ENCODE assay signal across 1 cellular context in the genomic region with DNA sequence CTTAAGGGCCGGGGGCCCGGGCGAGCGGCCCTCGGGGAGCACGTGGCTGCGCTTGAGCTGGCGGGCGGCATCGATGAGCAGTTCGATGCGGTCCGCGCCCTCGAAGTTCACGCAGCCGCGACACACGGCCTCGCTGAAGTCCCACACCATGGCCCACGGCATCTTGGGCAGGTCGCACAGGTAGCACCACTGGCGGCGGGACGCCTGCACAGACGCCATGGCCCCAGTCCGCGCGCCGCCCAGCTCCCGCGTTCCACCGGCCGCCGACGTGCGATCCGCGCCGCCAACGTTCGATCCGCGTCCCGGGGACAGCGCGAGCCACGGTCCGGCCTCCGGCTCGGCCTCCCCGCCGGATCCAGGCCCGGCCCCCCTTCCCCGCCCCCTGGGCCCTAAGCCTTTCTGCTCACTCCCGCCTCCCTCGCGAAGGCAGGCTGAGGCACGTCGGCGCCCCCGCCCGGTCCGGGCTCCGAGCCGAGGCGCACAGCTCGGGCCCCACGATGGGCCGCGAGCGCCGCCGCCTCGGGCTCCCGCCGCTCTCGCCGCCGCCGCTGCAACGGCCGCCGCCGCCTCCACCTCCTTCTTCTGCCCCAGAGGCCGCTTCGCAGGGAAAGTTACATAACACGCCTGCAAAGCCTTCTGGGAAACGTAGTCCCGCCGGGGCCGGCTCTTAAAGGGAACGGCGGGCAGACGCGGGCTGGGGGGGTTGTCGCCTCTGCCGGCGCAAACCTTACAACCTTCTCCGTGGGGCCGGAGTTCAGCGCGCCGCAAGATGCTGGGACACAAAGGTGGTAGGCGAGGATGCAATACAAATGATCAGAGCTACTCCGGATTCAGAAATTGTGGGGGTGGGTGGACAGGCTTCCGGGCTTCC.
TF ChIP-seq lines count a peak whose summit lies in the region.

A gene with protein sequence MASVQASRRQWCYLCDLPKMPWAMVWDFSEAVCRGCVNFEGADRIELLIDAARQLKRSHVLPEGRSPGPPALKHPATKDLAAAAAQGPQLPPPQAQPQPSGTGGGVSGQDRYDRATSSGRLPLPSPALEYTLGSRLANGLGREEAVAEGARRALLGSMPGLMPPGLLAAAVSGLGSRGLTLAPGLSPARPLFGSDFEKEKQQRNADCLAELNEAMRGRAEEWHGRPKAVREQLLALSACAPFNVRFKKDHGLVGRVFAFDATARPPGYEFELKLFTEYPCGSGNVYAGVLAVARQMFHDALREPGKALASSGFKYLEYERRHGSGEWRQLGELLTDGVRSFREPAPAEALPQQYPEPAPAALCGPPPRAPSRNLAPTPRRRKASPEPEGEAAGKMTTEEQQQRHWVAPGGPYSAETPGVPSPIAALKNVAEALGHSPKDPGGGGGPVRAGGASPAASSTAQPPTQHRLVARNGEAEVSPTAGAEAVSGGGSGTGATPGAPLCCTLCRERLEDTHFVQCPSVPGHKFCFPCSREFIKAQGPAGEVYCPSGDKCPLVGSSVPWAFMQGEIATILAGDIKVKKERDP (minus strand): TSS at position 586 of the 871 bp plus-strand sequence. CDS start 367 bp downstream, at position 219.

TF ChIP-seq in HepG2, 621 proteins besides CTCF, POLR2A, EP300 and RAD21 (continued from another document and continues in another):
- TF ChIP-seq, protein P1, sequence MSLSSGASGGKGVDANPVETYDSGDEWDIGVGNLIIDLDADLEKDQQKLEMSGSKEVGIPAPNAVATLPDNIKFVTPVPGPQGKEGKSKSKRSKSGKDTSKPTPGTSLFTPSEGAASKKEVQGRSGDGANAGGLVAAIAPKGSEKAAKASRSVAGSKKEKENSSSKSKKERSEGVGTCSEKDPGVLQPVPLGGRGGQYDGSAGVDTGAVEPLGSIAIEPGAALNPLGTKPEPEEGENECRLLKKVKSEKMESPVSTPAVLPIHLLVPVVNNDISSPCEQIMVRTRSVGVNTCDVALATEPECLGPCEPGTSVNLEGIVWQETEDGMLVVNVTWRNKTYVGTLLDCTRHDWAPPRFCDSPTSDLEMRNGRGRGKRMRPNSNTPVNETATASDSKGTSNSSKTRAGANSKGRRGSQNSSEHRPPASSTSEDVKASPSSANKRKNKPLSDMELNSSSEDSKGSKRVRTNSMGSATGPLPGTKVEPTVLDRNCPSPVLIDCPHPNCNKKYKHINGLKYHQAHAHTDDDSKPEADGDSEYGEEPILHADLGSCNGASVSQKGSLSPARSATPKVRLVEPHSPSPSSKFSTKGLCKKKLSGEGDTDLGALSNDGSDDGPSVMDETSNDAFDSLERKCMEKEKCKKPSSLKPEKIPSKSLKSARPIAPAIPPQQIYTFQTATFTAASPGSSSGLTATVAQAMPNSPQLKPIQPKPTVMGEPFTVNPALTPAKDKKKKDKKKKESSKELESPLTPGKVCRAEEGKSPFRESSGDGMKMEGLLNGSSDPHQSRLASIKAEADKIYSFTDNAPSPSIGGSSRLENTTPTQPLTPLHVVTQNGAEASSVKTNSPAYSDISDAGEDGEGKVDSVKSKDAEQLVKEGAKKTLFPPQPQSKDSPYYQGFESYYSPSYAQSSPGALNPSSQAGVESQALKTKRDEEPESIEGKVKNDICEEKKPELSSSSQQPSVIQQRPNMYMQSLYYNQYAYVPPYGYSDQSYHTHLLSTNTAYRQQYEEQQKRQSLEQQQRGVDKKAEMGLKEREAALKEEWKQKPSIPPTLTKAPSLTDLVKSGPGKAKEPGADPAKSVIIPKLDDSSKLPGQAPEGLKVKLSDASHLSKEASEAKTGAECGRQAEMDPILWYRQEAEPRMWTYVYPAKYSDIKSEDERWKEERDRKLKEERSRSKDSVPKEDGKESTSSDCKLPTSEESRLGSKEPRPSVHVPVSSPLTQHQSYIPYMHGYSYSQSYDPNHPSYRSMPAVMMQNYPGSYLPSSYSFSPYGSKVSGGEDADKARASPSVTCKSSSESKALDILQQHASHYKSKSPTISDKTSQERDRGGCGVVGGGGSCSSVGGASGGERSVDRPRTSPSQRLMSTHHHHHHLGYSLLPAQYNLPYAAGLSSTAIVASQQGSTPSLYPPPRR (CRISPR knock-in tag; IDR thresholded peaks at IDR 0.05; ENCODE audit: borderline replicate concordance) = no peak
- TF ChIP-seq, protein P2, sequence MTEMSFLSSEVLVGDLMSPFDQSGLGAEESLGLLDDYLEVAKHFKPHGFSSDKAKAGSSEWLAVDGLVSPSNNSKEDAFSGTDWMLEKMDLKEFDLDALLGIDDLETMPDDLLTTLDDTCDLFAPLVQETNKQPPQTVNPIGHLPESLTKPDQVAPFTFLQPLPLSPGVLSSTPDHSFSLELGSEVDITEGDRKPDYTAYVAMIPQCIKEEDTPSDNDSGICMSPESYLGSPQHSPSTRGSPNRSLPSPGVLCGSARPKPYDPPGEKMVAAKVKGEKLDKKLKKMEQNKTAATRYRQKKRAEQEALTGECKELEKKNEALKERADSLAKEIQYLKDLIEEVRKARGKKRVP (CRISPR knock-in tag; IDR thresholded peaks at IDR 0.05) = no peak
- TF ChIP-seq FIP1L1 (IDR thresholded peaks at IDR 0.05; ENCODE audit: borderline replicate concordance, insufficient read depth, low read depth, low read length) (peak; percentile 31; the same call in 1 of the 2 replicates), SP1 (IDR thresholded peaks at IDR 0.05) (no peak), SP1 (CRISPR knock-in tag; IDR thresholded peaks at IDR 0.05) (no peak), NR1H2 (CRISPR knock-in tag; IDR thresholded peaks at IDR 0.05; ENCODE audit: borderline replicate concordance, low read depth) (no peak), ZNF253 (CRISPR knock-in tag; IDR thresholded peaks at IDR 0.05; ENCODE audit: borderline replicate concordance) (no peak), NAIF1 (CRISPR knock-in tag; IDR thresholded peaks at IDR 0.05; ENCODE audit: borderline replicate concordance) (no peak), ZNF546 (CRISPR knock-in tag; conservative IDR thresholded peaks at IDR 0.05) (no peak; the same call in 1 of the 2 replicates), ZNF816 (CRISPR knock-in tag; IDR thresholded peaks at IDR 0.05; ENCODE audit: borderline replicate concordance) (no peak), SIX4 (CRISPR knock-in tag; IDR thresholded peaks at IDR 0.05) (no peak), MTA1 (CRISPR knock-in tag; IDR thresholded peaks at IDR 0.05; ENCODE audit: borderline replicate concordance) (no peak), ZFP36L2 (CRISPR knock-in tag; IDR thresholded peaks at IDR 0.05) (no peak), TEAD3 (CRISPR knock-in tag; optimal IDR thresholded peaks at IDR 0.05; ENCODE audit: borderline replicate concordance) (peak; percentile 9), ZNF468 (CRISPR knock-in tag; IDR thresholded peaks at IDR 0.05) (no peak), BRCA1 (CRISPR knock-in tag; IDR thresholded peaks at IDR 0.05) (no peak), MAZ (IDR thresholded peaks at IDR 0.05; ENCODE audit: borderline replicate concordance, low read depth, low read length) (no peak), MAZ (CRISPR knock-in tag; IDR thresholded peaks at IDR 0.05; ENCODE audit: low read depth) (no peak; the same call in 1 of the 2 replicates), STAT5B (CRISPR knock-in tag; IDR thresholded peaks at IDR 0.05) (no peak), ZSCAN9 (CRISPR knock-in tag; IDR thresholded peaks at IDR 0.05; ENCODE audit: borderline replicate concordance) (no peak), ZNF709 (CRISPR knock-in tag; IDR thresholded peaks at IDR 0.05) (peak; percentile 31; the same call in 1 of the 2 replicates), ARHGAP35 (CRISPR knock-in tag; IDR thresholded peaks at IDR 0.05; ENCODE audit: borderline replicate concordance) (no peak), NFE2L1 (CRISPR knock-in tag; IDR thresholded peaks at IDR 0.05; ENCODE audit: borderline replicate concordance) (no peak), ZNF878 (CRISPR knock-in tag; IDR thresholded peaks at IDR 0.05) (no peak; the same call in 1 of the 2 replicates), SNRNP70 (IDR thresholded peaks at IDR 0.05; ENCODE audit: low read depth, low read length) (no peak), ZSCAN30 (CRISPR knock-in tag; IDR thresholded peaks at IDR 0.05) (no peak), SMARCE1 (IDR thresholded peaks at IDR 0.05; ENCODE audit: borderline replicate concordance) (no peak), ZNF558 (CRISPR knock-in tag; IDR thresholded peaks at IDR 0.05; ENCODE audit: borderline replicate concordance) (peak; percentile 72; the same call in 1 of the 2 replicates), TGIF2 (CRISPR knock-in tag; IDR thresholded peaks at IDR 0.05) (peak; percentile 68; the same call in 1 of the 2 replicates), SAFB2 (CRISPR knock-in tag; IDR thresholded peaks at IDR 0.05; ENCODE audit: borderline replicate concordance, low read depth) (no peak; the same call in 1 of the 2 replicates)
- TF ChIP-seq, protein P3, sequence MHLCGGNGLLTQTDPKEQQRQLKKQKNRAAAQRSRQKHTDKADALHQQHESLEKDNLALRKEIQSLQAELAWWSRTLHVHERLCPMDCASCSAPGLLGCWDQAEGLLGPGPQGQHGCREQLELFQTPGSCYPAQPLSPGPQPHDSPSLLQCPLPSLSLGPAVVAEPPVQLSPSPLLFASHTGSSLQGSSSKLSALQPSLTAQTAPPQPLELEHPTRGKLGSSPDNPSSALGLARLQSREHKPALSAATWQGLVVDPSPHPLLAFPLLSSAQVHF (CRISPR knock-in tag; IDR thresholded peaks at IDR 0.05) = no peak; the same call in 1 of the 2 replicates
- TF ChIP-seq, protein P4, sequence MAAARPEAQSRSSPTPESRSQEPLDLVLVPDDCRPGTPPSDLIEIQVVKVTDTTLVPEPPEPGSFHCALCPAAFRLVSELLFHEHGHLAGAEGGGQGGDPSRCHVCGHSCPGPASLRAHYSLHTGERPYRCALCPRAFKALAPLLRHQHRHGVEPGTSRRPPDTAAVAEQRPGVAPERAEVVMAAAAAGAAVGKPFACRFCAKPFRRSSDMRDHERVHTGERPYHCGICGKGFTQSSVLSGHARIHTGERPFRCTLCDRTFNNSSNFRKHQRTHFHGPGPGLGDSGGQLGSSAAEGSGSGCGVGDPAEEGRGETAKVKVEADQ (CRISPR knock-in tag; IDR thresholded peaks at IDR 0.05; ENCODE audit: borderline replicate concordance) = no peak; the same call in none of the 2 replicates
- TF ChIP-seq, protein P5, sequence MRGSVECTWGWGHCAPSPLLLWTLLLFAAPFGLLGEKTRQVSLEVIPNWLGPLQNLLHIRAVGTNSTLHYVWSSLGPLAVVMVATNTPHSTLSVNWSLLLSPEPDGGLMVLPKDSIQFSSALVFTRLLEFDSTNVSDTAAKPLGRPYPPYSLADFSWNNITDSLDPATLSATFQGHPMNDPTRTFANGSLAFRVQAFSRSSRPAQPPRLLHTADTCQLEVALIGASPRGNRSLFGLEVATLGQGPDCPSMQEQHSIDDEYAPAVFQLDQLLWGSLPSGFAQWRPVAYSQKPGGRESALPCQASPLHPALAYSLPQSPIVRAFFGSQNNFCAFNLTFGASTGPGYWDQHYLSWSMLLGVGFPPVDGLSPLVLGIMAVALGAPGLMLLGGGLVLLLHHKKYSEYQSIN (CRISPR knock-in tag; IDR thresholded peaks at IDR 0.05; ENCODE audit: borderline replicate concordance) = no peak
- TF ChIP-seq, protein P6, sequence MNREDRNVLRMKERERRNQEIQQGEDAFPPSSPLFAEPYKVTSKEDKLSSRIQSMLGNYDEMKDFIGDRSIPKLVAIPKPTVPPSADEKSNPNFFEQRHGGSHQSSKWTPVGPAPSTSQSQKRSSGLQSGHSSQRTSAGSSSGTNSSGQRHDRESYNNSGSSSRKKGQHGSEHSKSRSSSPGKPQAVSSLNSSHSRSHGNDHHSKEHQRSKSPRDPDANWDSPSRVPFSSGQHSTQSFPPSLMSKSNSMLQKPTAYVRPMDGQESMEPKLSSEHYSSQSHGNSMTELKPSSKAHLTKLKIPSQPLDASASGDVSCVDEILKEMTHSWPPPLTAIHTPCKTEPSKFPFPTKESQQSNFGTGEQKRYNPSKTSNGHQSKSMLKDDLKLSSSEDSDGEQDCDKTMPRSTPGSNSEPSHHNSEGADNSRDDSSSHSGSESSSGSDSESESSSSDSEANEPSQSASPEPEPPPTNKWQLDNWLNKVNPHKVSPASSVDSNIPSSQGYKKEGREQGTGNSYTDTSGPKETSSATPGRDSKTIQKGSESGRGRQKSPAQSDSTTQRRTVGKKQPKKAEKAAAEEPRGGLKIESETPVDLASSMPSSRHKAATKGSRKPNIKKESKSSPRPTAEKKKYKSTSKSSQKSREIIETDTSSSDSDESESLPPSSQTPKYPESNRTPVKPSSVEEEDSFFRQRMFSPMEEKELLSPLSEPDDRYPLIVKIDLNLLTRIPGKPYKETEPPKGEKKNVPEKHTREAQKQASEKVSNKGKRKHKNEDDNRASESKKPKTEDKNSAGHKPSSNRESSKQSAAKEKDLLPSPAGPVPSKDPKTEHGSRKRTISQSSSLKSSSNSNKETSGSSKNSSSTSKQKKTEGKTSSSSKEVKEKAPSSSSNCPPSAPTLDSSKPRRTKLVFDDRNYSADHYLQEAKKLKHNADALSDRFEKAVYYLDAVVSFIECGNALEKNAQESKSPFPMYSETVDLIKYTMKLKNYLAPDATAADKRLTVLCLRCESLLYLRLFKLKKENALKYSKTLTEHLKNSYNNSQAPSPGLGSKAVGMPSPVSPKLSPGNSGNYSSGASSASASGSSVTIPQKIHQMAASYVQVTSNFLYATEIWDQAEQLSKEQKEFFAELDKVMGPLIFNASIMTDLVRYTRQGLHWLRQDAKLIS (CRISPR knock-in tag; IDR thresholded peaks at IDR 0.05) = no peak
- TF ChIP-seq, protein P7, sequence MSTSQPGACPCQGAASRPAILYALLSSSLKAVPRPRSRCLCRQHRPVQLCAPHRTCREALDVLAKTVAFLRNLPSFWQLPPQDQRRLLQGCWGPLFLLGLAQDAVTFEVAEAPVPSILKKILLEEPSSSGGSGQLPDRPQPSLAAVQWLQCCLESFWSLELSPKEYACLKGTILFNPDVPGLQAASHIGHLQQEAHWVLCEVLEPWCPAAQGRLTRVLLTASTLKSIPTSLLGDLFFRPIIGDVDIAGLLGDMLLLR (CRISPR knock-in tag; IDR thresholded peaks at IDR 0.05) = peak; percentile 58; the same call in 1 of the 2 replicates
